Comparison of ENCODE assay signal across 8 cellular contexts in genomic region chr11:72413914-72414628, GRCh38. TPM values are rescaled to one million over a fixed set of nuclear protein-coding genes. Genes with fewer than 3 reads are reported as not detected.
DNase-seq lines count a peak whose midpoint lies in the region; ATAC-seq and TF ChIP-seq lines count a peak whose summit lies in the region.

No MANE protein-coding gene starts in this region.

- intact Hi-C loops in left ventricle myocardium inferior (cut with micrococcal nuclease) = no loop called here

- peak overlapping the region; percentile 4 for H3K27ac Mint-ChIP-seq in T-helper 1 cell treated with Interleukin-12 subunit alpha and Interleukin-12 subunit beta and Interleukin-4 antibody, amounts not matched to agents 30 μg/mL and 1 μg/mL, for 36 hours

- peak; percentile 90 for DNase-seq in AG08395 (ENCODE audit: low spot score)
- peak; percentile 69 for DNase-seq in GM19240 (ENCODE audit: insufficient read length, low spot score)
- peak; percentile 81 for DNase-seq in NCI-H1694 (lab: John Stamatoyannopoulos, UW)
- peak; percentile 70 for DNase-seq in amniotic epithelial cell (ENCODE audit: low read depth)
- DNase-seq in left ventricle myocardium inferior = peak; percentile 83
- peak; percentile 39 for DNase-seq in retinal pigment epithelial cell (ENCODE audit: low read depth)

- no peaks in the 10 kb centered on the region for H3K36me3 Mint-ChIP-seq in T-helper 1 cell treated with Interleukin-12 subunit alpha and Interleukin-12 subunit beta and Interleukin-4 antibody, amounts not matched to agents 30 μg/mL and 1 μg/mL, for 36 hours (ENCODE audit: low read depth)

- peak; percentile 91 for TF ChIP-seq CTCF in left ventricle myocardium inferior (IDR thresholded peaks at IDR 0.05; ENCODE audit: borderline replicate concordance)
- peak; percentile 93 for TF ChIP-seq CTCF in retinal pigment epithelial cell (conservative IDR thresholded peaks at IDR 0.05; ENCODE audit: low read depth, low read length)

- no peaks in the 10 kb centered on the region for H3K27me3 ChIP-seq in left ventricle myocardium inferior (ENCODE audit: low read depth)

- H3K4me3 Mint-ChIP-seq in T-helper 1 cell treated with Interleukin-12 subunit alpha and Interleukin-12 subunit beta and Interleukin-4 antibody, amounts not matched to agents 30 μg/mL and 1 μg/mL, for 36 hours = no peak overlapping the region

- no peaks in the 10 kb centered on the region for H3K9me3 Mint-ChIP-seq in T-helper 1 cell treated with Interleukin-12 subunit alpha and Interleukin-12 subunit beta and Interleukin-4 antibody, amounts not matched to agents 30 μg/mL and 1 μg/mL, for 36 hours

- no peaks in the 10 kb centered on the region for H3K27me3 Mint-ChIP-seq in T-helper 1 cell treated with Interleukin-12 subunit alpha and Interleukin-12 subunit beta and Interleukin-4 antibody, amounts not matched to agents 30 μg/mL and 1 μg/mL, for 36 hours (ENCODE audit: low read depth)

- no peaks in the 10 kb centered on the region for H3K9me3 ChIP-seq in left ventricle myocardium inferior (replicated peaks)

- peaks cover 34% of the 10 kb centered on the region for H3K4me1 ChIP-seq in left ventricle myocardium inferior

- no peak for ATAC-seq in HG03045 (IDR thresholded peaks at IDR 0.05; ENCODE audit: unreplicated experiment)

- H3K27ac ChIP-seq in left ventricle myocardium inferior (replicated peaks) = no peak overlapping the region

- H3K4me3 ChIP-seq in left ventricle myocardium inferior (no peak overlapping the region), retinal pigment epithelial cell (ENCODE audit: low read length) (no peak overlapping the region)

- H3K4me1 Mint-ChIP-seq in T-helper 1 cell treated with Interleukin-12 subunit alpha and Interleukin-12 subunit beta and Interleukin-4 antibody, amounts not matched to agents 30 μg/mL and 1 μg/mL, for 36 hours (ENCODE audit: low read depth) = peaks cover 15% of the 10 kb centered on the region

- no peaks in the 10 kb centered on the region for H3K36me3 ChIP-seq in left ventricle myocardium inferior

RNA-seq across cellular contexts. Expression of gene CLPB, which starts 20.3 kb away (rescaled TPM):
- 20.5 TPM for total RNA-seq in left ventricle myocardium inferior

Comparison
In these comparisons a context has a peak if more than half of its experiments do, and no peak if none do; other contexts are left out.
1. DNase-seq: peak in every context shown above with its lines; median percentile 90 in AG08395; 83 in left ventricle myocardium inferior; 81 in NCI-H1694; 70 in amniotic epithelial cell; 69 in GM19240; 39 in retinal pigment epithelial cell.